Comparison of ENCODE assay signal across 1 cellular context in genomic region chr19:48332662-48333466, GRCh38.
TF ChIP-seq lines count a peak whose summit lies in the region.

No MANE protein-coding gene starts in this region.

TF ChIP-seq in HepG2, 621 proteins besides CTCF, POLR2A, EP300 and RAD21 (continued from another document and continues in another):
- TF ChIP-seq, protein P1, sequence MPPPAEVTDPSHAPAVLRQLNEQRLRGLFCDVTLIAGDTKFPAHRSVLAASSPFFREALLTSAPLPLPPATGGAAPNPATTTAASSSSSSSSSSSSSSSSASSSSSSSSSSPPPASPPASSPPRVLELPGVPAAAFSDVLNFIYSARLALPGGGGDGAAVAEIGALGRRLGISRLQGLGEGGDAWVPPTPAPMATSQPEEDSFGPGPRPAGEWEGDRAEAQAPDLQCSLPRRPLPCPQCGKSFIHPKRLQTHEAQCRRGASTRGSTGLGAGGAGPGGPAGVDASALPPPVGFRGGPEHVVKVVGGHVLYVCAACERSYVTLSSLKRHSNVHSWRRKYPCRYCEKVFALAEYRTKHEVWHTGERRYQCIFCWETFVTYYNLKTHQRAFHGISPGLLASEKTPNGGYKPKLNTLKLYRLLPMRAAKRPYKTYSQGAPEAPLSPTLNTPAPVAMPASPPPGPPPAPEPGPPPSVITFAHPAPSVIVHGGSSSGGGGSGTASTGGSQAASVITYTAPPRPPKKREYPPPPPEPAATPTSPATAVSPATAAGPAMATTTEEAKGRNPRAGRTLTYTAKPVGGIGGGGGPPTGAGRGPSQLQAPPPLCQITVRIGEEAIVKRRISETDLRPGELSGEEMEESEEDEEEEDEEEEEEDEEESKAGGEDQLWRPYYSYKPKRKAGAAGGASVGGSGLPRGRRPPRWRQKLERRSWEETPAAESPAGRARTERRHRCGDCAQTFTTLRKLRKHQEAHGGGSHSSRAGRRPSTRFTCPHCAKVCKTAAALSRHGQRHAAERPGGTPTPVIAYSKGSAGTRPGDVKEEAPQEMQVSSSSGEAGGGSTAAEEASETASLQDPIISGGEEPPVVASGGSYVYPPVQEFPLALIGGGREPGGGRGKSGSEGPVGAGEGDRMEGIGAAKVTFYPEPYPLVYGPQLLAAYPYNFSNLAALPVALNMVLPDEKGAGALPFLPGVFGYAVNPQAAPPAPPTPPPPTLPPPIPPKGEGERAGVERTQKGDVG (CRISPR knock-in tag; IDR thresholded peaks at IDR 0.05; ENCODE audit: borderline replicate concordance): 0 out of 2 replicates have a peak, but pooled peaks have one; percentile 16
- TF ChIP-seq NFYC (CRISPR knock-in tag; IDR thresholded peaks at IDR 0.05) (peak; percentile 85), SOX5 (CRISPR knock-in tag; IDR thresholded peaks at IDR 0.05; ENCODE audit: borderline replicate concordance) (peak; percentile 52; the same call in 1 of the 2 replicates), SP4 (CRISPR knock-in tag; IDR thresholded peaks at IDR 0.05) (peak; percentile 55; the same call in 1 of the 2 replicates), ELF1 (CRISPR knock-in tag; IDR thresholded peaks at IDR 0.05) (0 out of 2 replicates have a peak, but pooled peaks have one; percentile 17), SAP130 (CRISPR knock-in tag; IDR thresholded peaks at IDR 0.05; ENCODE audit: low read depth) (peak; percentile 52), THAP9 (CRISPR knock-in tag; IDR thresholded peaks at IDR 0.05; ENCODE audit: borderline replicate concordance) (no peak), RFX5 (IDR thresholded peaks at IDR 0.05; ENCODE audit: low read depth, low read length) (0 out of 2 replicates have a peak, but pooled peaks have one; percentile 11), SRF (IDR thresholded peaks at IDR 0.05; ENCODE audit: low read depth, low read length) (0 out of 2 replicates have a peak, but pooled peaks have one; percentile 3), HINFP (CRISPR knock-in tag; IDR thresholded peaks at IDR 0.05; ENCODE audit: low read depth) (0 out of 2 replicates have a peak, but pooled peaks have one; percentile 62), BORCS8-MEF2B (CRISPR knock-in tag; IDR thresholded peaks at IDR 0.05) (0 out of 2 replicates have a peak, but pooled peaks have one; percentile 32), AKAP8 (CRISPR knock-in tag; IDR thresholded peaks at IDR 0.05) (no peak), GMEB2 (CRISPR knock-in tag; IDR thresholded peaks at IDR 0.05; ENCODE audit: low read depth) (no peak), FOXO1 (CRISPR knock-in tag; IDR thresholded peaks at IDR 0.05) (0 out of 2 replicates have a peak, but pooled peaks have one; percentile 27), ZNF792 (CRISPR knock-in tag; IDR thresholded peaks at IDR 0.05) (0 out of 2 replicates have a peak, but pooled peaks have one; percentile 18), SRY (CRISPR knock-in tag; IDR thresholded peaks at IDR 0.05) (no peak), HMGA1 (CRISPR knock-in tag; conservative IDR thresholded peaks at IDR 0.05) (no peak), SOX13 (IDR thresholded peaks at IDR 0.05) (no peak), SOX13 (CRISPR knock-in tag; conservative IDR thresholded peaks at IDR 0.05 in 1 of 2, IDR thresholded peaks at IDR 0.05 in 1 of 2) (peak in 1 of 2 experiments; percentile 49; a peak in 2 of 4 replicates), GPN1 (CRISPR knock-in tag; IDR thresholded peaks at IDR 0.05; ENCODE audit: borderline replicate concordance) (no peak), YEATS2 (CRISPR knock-in tag; IDR thresholded peaks at IDR 0.05; ENCODE audit: borderline replicate concordance) (peak; percentile 35; the same call in 1 of the 2 replicates), ZNF18 (CRISPR knock-in tag; IDR thresholded peaks at IDR 0.05; ENCODE audit: insufficient replicate concordance) (no peak), ZNF12 (CRISPR knock-in tag; IDR thresholded peaks at IDR 0.05) (no peak), ZSCAN21 (CRISPR knock-in tag; IDR thresholded peaks at IDR 0.05; ENCODE audit: borderline replicate concordance) (0 out of 2 replicates have a peak, but pooled peaks have one; percentile 27), ZNF501 (CRISPR knock-in tag; IDR thresholded peaks at IDR 0.05) (peak; percentile 74; the same call in 1 of the 2 replicates), ZNF761 (CRISPR knock-in tag; conservative IDR thresholded peaks at IDR 0.05) (no peak), KLF16 (CRISPR knock-in tag; IDR thresholded peaks at IDR 0.05) (peak in 1 of 2 experiments; percentile 27; a peak in 1 of 4 replicates), POLR2AphosphoS5 (IDR thresholded peaks at IDR 0.05; ENCODE audit: low read depth, low read length) (0 out of 2 replicates have a peak, but pooled peaks have one; percentile 16), PPARG (CRISPR knock-in tag; conservative IDR thresholded peaks at IDR 0.05) (0 out of 2 replicates have a peak, but pooled peaks have one; percentile 19), PHF21A (CRISPR knock-in tag; IDR thresholded peaks at IDR 0.05) (peak; percentile 55; the same call in 1 of the 2 replicates), ZKSCAN1 (IDR thresholded peaks at IDR 0.05; ENCODE audit: low read length) (peak; percentile 67), RBM39 (IDR thresholded peaks at IDR 0.05; ENCODE audit: low read depth, low read length, poor library complexity, severe bottlenecking) (peak; percentile 12), LCORL (IDR thresholded peaks at IDR 0.05) (peak; percentile 19; the same call in 1 of the 2 replicates), LCORL (CRISPR knock-in tag; IDR thresholded peaks at IDR 0.05) (peak; percentile 49; the same call in 1 of the 2 replicates), ATF1 (CRISPR knock-in tag; IDR thresholded peaks at IDR 0.05) (no peak)
- TF ChIP-seq, protein P2, sequence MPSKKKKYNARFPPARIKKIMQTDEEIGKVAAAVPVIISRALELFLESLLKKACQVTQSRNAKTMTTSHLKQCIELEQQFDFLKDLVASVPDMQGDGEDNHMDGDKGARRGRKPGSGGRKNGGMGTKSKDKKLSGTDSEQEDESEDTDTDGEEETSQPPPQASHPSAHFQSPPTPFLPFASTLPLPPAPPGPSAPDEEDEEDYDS (CRISPR knock-in tag; IDR thresholded peaks at IDR 0.05): peak; percentile 84
- TF ChIP-seq, protein P3, sequence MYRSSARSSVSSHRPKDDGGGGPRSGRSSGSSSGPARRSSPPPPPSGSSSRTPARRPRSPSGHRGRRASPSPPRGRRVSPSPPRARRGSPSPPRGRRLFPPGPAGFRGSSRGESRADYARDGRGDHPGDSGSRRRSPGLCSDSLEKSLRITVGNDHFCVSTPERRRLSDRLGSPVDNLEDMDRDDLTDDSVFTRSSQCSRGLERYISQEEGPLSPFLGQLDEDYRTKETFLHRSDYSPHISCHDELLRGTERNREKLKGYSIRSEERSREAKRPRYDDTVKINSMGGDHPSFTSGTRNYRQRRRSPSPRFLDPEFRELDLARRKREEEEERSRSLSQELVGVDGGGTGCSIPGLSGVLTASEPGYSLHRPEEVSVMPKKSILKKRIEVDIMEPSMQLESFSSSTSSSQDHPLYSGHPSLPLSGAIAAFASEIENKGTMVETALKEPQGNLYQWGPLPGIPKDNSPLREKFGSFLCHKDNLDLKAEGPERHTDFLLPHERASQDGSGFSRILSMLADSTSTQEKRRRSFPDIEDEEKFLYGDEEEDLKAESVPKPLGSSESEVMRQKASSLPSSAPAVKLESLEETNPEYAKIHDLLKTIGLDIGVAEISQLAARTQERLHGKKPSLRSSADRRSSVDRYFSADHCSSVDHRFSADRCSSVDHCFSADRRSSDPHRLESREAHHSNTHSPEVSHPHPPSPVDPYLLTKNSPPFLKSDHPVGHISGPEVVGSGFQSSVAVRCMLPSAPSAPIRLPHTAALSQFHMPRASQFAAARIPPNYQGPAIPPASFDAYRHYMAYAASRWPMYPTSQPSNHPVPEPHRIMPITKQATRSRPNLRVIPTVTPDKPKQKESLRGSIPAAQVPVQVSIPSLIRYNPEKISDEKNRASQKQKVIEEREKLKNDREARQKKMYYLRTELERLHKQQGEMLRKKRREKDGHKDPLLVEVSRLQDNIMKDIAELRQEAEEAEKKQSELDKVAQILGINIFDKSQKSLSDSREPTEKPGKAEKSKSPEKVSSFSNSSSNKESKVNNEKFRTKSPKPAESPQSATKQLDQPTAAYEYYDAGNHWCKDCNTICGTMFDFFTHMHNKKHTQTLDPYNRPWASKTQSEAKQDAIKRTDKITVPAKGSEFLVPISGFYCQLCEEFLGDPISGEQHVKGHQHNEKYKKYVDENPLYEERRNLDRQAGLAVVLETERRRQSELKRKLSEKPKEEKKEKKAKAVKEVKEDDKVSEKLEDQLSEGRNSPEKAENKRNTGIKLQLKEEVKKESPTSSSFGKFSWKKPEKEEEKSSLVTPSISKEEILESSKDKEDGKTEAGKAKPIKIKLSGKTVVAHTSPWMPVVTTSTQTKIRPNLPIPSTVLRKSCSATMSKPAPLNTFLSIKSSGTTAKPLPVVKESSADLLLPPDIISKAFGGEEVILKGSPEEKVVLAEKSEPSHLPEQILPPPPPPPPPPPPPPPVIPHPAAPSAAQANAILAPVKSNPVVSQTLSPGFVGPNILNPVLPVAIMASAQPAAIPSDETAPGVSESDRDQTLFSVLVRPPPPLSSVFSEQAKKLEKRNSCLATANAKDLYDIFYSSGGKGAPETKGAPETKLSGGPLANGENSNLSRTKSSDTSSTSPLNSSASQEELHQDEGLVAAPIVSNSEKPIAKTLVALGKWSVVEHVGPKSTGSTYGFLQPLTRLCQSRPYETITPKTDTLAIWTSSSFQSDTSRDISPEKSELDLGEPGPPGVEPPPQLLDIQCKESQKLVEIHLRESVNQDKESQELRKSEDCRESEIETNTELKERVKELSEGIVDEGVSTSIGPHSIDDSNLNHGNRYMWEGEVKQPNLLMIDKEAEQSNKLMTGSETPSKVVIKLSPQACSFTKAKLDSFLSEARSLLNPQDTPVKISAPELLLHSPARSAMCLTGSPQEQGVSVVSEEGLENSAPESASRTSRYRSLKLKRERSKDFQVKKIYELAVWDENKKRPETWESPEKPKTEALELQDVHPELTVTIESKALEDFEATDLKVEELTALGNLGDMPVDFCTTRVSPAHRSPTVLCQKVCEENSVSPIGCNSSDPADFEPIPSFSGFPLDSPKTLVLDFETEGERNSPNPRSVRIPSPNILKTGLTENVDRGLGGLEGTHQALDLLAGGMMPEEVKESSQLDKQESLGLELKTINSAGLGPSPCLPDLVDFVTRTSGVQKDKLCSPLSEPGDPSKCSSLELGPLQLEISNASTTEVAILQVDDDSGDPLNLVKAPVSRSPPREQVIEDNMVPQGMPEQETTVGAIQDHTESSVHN (CRISPR knock-in tag; IDR thresholded peaks at IDR 0.05): no peak
- TF ChIP-seq, protein P4, sequence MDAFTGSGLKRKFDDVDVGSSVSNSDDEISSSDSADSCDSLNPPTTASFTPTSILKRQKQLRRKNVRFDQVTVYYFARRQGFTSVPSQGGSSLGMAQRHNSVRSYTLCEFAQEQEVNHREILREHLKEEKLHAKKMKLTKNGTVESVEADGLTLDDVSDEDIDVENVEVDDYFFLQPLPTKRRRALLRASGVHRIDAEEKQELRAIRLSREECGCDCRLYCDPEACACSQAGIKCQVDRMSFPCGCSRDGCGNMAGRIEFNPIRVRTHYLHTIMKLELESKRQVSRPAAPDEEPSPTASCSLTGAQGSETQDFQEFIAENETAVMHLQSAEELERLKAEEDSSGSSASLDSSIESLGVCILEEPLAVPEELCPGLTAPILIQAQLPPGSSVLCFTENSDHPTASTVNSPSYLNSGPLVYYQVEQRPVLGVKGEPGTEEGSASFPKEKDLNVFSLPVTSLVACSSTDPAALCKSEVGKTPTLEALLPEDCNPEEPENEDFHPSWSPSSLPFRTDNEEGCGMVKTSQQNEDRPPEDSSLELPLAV (CRISPR knock-in tag; conservative IDR thresholded peaks at IDR 0.05; ENCODE audit: low read depth): no peak
